In genomic region chr5:125412561-125413535, GRCh38 we compare ENCODE assay signal across 9 cellular contexts.
DNase-seq lines count a peak whose midpoint lies in the region; ATAC-seq, FAIRE-seq and TF ChIP-seq lines count a peak whose summit lies in the region.
"Had no signal": no experiment of that assay in that cellular context is flagged by ENCODE, and none has a peak within 500 bp of the region (broad histone marks: within the 10 kb centered on the region; RNA-seq: fewer than 3 reads in every experiment).

No MANE protein-coding gene starts in this region.

- H2AFZ ChIP-seq in OCI-LY1 (ENCODE audit: low read length) (no peak overlapping the region), H1 (ENCODE audit: low read length) (no peak overlapping the region)

- H4K5ac ChIP-seq in H1 (ENCODE audit: insufficient read length, low read depth, low read length) = no peak overlapping the region

- ATAC-seq in lower lobe of right lung = peak; percentile 87 to 89

- TF ChIP-seq POLR2A in H1 (IDR thresholded peaks at IDR 0.05; ENCODE audit: control extremely low read depth in 1 of 2, low read depth in 2 of 2, low read length in 2 of 2) (no peak), thyroid gland (IDR thresholded peaks at IDR 0.05) (no peak)

- H2BK20ac ChIP-seq in H1 (ENCODE audit: low read length) = no peak overlapping the region

- WGBS in H1 (ENCODE audit: extremely low coverage in 1 of 2, insufficient coverage in 1 of 2, insufficient read length in 1 of 2, insufficient replicate concordance in 2 of 2, low coverage in 1 of 2, low lambda C conversion rate in 2 of 2, missing lambda C conversion rate in 1 of 2), 2 experiments = 27% methylated on average over 14 of the region's 14 CpGs; no CpG with 5 or more reads in 1 of the 2 experiments
- 45 to 62% methylated on average over 14 of the region's 14 CpGs for WGBS in thyroid gland, 2 donors

- H3K9me2 ChIP-seq in OCI-LY1 (ENCODE audit: low read depth, low read length) = no peaks in the 10 kb centered on the region

- no peaks in the 10 kb centered on the region for H3K79me1 ChIP-seq in H1 (ENCODE audit: low read depth, low read length)

- intact Hi-C loops in lower lobe of right lung (cut with DNase I) (no loop called here), thyroid gland (cut with DNase I) (no loop called here)

- peak overlapping the region; percentile 94 for H3K27ac ChIP-seq in OCI-LY1 (ENCODE audit: low read depth, low read length, poor library complexity, severe bottlenecking)
- no peak overlapping the region for H3K27ac ChIP-seq in H1 (ENCODE audit: low read depth, low read length)
- peak overlapping the region; percentile 63 for H3K27ac ChIP-seq in lower lobe of right lung
- peak overlapping the region; percentile 1 to 75 (median 66) for H3K27ac ChIP-seq in thyroid gland

- DNase-seq in activated naive CD4-positive, alpha-beta T cell treated with anti-CD3 and anti-CD28 coated beads, Interleukin-2, amount 50 U/mL, for 16 hours = peak; percentile 8
- no peak for DNase-seq in activated naive CD4-positive, alpha-beta T cell treated with Interleukin-2 at 50 U/mL for 16 hours
- DNase-seq in HK-2 (ENCODE audit: unreplicated experiment) (peak; percentile 75), H1 (ENCODE audit: low read depth in 1 of 2, low spot score in 2 of 2) (peak; percentile 56 to 62), lower lobe of right lung (peak; percentile 67), thyroid gland (peak; percentile 48 to 78)
- DNase-seq in stimulated activated CD4-positive, alpha-beta T cell treated with anti-CD3 and anti-CD28 coated beads, Interleukin-4, amount 100 ng/mL, for 4 hours = no peak
- DNase-seq: CD4-positive, CD25-positive, alpha-beta regulatory T cell had no signal

- no peak overlapping the region for H3K56ac ChIP-seq in H1 (replicated peaks; ENCODE audit: insufficient read length, low read depth, low read length)

- TF ChIP-seq CTCF in OCI-LY1 (IDR thresholded peaks at IDR 0.05; ENCODE audit: low read length) = peak; percentile 57
- peak; percentile 44 to 65 (median 63); a peak in 3 of 4 replicates for TF ChIP-seq CTCF in H1 (IDR thresholded peaks at IDR 0.05; ENCODE audit: control extremely low read depth in 1 of 3, insufficient read depth in 1 of 3, low read depth in 1 of 3, low read length in 3 of 3)
- peak; percentile 39 for TF ChIP-seq CTCF in lower lobe of right lung (IDR thresholded peaks at IDR 0.05)
- TF ChIP-seq CTCF in thyroid gland (IDR thresholded peaks at IDR 0.05) = peak in 3 of 6 experiments; percentile 15 to 40 (median 34)

- no peak overlapping the region for H2BK15ac ChIP-seq in H1 (ENCODE audit: low read length)

- no peaks in the 10 kb centered on the region for H3K23me2 ChIP-seq in H1 (ENCODE audit: low read depth, low read length)

- H3K9ac ChIP-seq in OCI-LY1 (ENCODE audit: low read length) (peak overlapping the region; percentile 70), H1 (replicated peaks in 1 of 4; ENCODE audit: extremely low read depth in 1 of 4, low read depth in 3 of 4, low read length in 3 of 4) (no peak overlapping the region)

- no peaks in the 10 kb centered on the region for H3K36me3 ChIP-seq in OCI-LY1 (ENCODE audit: insufficient read depth, low read length)
- H3K36me3 ChIP-seq in H1 (ENCODE audit: control insufficient read depth in 2 of 4, insufficient read depth in 4 of 4, low read length in 3 of 4) = no peaks in the 10 kb centered on the region
- no peaks in the 10 kb centered on the region for H3K36me3 ChIP-seq in lower lobe of right lung
- no peaks in the 10 kb centered on the region for H3K36me3 ChIP-seq in thyroid gland

- peak; percentile 74 to 79 for TF ChIP-seq RAD21 in H1 (IDR thresholded peaks at IDR 0.05 in 1 of 2, conservative IDR thresholded peaks at IDR 0.05 in 1 of 2; ENCODE audit: low read depth in 2 of 2, low read length in 2 of 2)

- peak; percentile 87 for FAIRE-seq in H1 (lab: Jason Lieb, UNC)

- H3K14ac ChIP-seq in H1 (ENCODE audit: insufficient read length) = no peak overlapping the region

- H3K4me3 ChIP-seq in OCI-LY1 (ENCODE audit: low read depth, low read length, poor library complexity, severe bottlenecking) (peak overlapping the region; percentile 51), H1 (ENCODE audit: extremely low read depth in 1 of 4, insufficient read depth in 2 of 4, low read depth in 3 of 4, low read length in 4 of 4) (peak overlapping the region in 1 of 4 experiments; percentile 27; a peak in 1 of 8 replicates), lower lobe of right lung (peak overlapping the region; percentile 12), thyroid gland (replicated peaks in 1 of 3) (no peak overlapping the region)

- H3K4me1 ChIP-seq in OCI-LY1 (ENCODE audit: insufficient read depth, low read length, severe bottlenecking) (peaks cover 57% of the 10 kb centered on the region), H1 (replicated peaks in 1 of 4; ENCODE audit: control insufficient read depth in 3 of 4, insufficient read depth in 4 of 4, low read length in 3 of 4) (peaks cover 0 to 36% (median 21%) of the 10 kb centered on the region in 4 experiments), lower lobe of right lung (peaks cover 37% of the 10 kb centered on the region), thyroid gland (peaks cover 31 to 45% of the 10 kb centered on the region in 2 donors)

- no peaks in the 10 kb centered on the region for H3F3A ChIP-seq in OCI-LY1 (ENCODE audit: insufficient read depth, low read length)

- no peak overlapping the region for H4K91ac ChIP-seq in H1 (replicated peaks; ENCODE audit: insufficient read length, low read length)

- no peak overlapping the region for H3K4ac ChIP-seq in H1 (replicated peaks; ENCODE audit: insufficient read length, low read depth, low read length)

- H3K27me3 ChIP-seq in OCI-LY1 (ENCODE audit: insufficient read depth, low read length) (no peaks in the 10 kb centered on the region), H1 (replicated peaks in 1 of 4; ENCODE audit: control insufficient read depth in 3 of 4, extremely low read depth in 1 of 4, insufficient read depth in 3 of 4, low read length in 3 of 4) (no peaks in the 10 kb centered on the region), lower lobe of right lung (ENCODE audit: low read depth) (no peaks in the 10 kb centered on the region), thyroid gland (no peaks in the 10 kb centered on the region)

- no peak overlapping the region for H2BK12ac ChIP-seq in H1 (ENCODE audit: low read depth, low read length)

- POLR2A ChIA-PET in H1 (lab: Charles Lee; ENCODE audit: partially characterized antibody) = interaction anchor here (0.7 to 1.0 kb wide), 2 partner anchors 240 to 714 kb away, joined by 3 read pairs; no protein-coding TSS in a partner anchor

- no peak overlapping the region for H2AK5ac ChIP-seq in H1 (ENCODE audit: low read depth, low read length)

- H3K4me2 ChIP-seq in OCI-LY1 (ENCODE audit: low read length) (peak overlapping the region; percentile 86), H1 (ENCODE audit: insufficient read depth in 1 of 2, low read depth in 2 of 2, low read length in 2 of 2) (peak overlapping the region; percentile 35 to 65; a peak in 3 of 4 replicates)

- no peak overlapping the region for H3K23ac ChIP-seq in H1 (ENCODE audit: insufficient read length)

- no peaks in the 10 kb centered on the region for H3K9me3 ChIP-seq in OCI-LY1 (ENCODE audit: low read length)
- no peaks in the 10 kb centered on the region for H3K9me3 ChIP-seq in H1 (ENCODE audit: insufficient read depth in 2 of 2, low read depth in 1 of 2, low read length in 1 of 2)
- no peaks in the 10 kb centered on the region for H3K9me3 ChIP-seq in lower lobe of right lung
- H3K9me3 ChIP-seq in thyroid gland = no peaks in the 10 kb centered on the region

- CTCF ChIA-PET in H1 (lab: Charles Lee; ENCODE audit: partially characterized antibody) = interaction anchor here (0.6 to 1.6 kb wide), 5 partner anchors 9 to 833 kb away, joined by 3 to 6 read pairs (median 3); no protein-coding TSS in a partner anchor

- H2BK120ac ChIP-seq in H1 (replicated peaks; ENCODE audit: low read depth, low read length) = no peak overlapping the region

- no peak for TF ChIP-seq EP300 in H1 (IDR thresholded peaks at IDR 0.05; ENCODE audit: borderline replicate concordance in 1 of 2, low read depth in 2 of 2, low read length in 2 of 2)

- no peaks in the 10 kb centered on the region for H4K20me1 ChIP-seq in OCI-LY1 (ENCODE audit: insufficient read depth, low read length)
- no peaks in the 10 kb centered on the region for H4K20me1 ChIP-seq in H1 (replicated peaks in 1 of 2; ENCODE audit: control insufficient read depth in 1 of 2, insufficient read depth in 2 of 2, low read length in 2 of 2)

- no peak overlapping the region for H2BK5ac ChIP-seq in H1 (ENCODE audit: low read depth, low read length)

- no peak overlapping the region for H3K18ac ChIP-seq in H1 (ENCODE audit: extremely low read depth, low read length)

- no peak overlapping the region for H4K8ac ChIP-seq in H1 (ENCODE audit: extremely low read depth, insufficient read depth, low read length)

- H3K79me2 ChIP-seq in OCI-LY1 (ENCODE audit: insufficient read depth, low read length) (no peaks in the 10 kb centered on the region), H1 (ENCODE audit: control insufficient read depth in 1 of 2, insufficient read depth in 2 of 2, low read length in 2 of 2) (no peaks in the 10 kb centered on the region)

TF ChIP-seq in H1, 55 proteins besides CTCF, POLR2A, EP300 and RAD21:
- 0 out of 2 replicates have a peak, but pooled peaks have one; percentile 17 for TF ChIP-seq CREB1 (IDR thresholded peaks at IDR 0.05)
- TF ChIP-seq TEAD4 (IDR thresholded peaks at IDR 0.05; ENCODE audit: low read depth, low read length) = 0 out of 2 replicates have a peak, but pooled peaks have one; percentile 26
- peak; percentile 66; the same call in 1 of the 2 replicates for TF ChIP-seq JUND (IDR thresholded peaks at IDR 0.05; ENCODE audit: low read length)
- TF ChIP-seq BRCA1 (IDR thresholded peaks at IDR 0.05; ENCODE audit: low read depth, low read length) = no peak
- peak; percentile 42; the same call in 1 of the 2 replicates for TF ChIP-seq TBP (IDR thresholded peaks at IDR 0.05; ENCODE audit: low read depth, low read length)
- peak; percentile 19 for TF ChIP-seq NANOG (IDR thresholded peaks at IDR 0.05; ENCODE audit: insufficient read depth, low read depth, low read length, poor library complexity, severe bottlenecking)
- TF ChIP-seq ZNF274 (IDR thresholded peaks at IDR 0.05; ENCODE audit: borderline replicate concordance, extremely low read depth, low read length) = no peak
- 0 out of 2 replicates have a peak, but pooled peaks have one; percentile 38 for TF ChIP-seq YY1 (IDR thresholded peaks at IDR 0.05; ENCODE audit: low read depth, low read length)
- peak; percentile 65 for TF ChIP-seq MAX (IDR thresholded peaks at IDR 0.05)
- TF ChIP-seq SIN3A (conservative IDR thresholded peaks at IDR 0.05 in 1 of 2, IDR thresholded peaks at IDR 0.05 in 1 of 2; ENCODE audit: low read depth in 1 of 2, low read length in 2 of 2) = 0 out of 4 replicates have a peak, but pooled peaks of 1 of the 2 experiments have one; percentile 47

Comparison
In these comparisons a context has a peak if more than half of its experiments do, and no peak if none do; other contexts are left out.
1. DNase-seq: peak in activated naive CD4-positive, alpha-beta T cell treated with anti-CD3 and anti-CD28 coated beads, Interleukin-2, amount 50 U/mL, for 16 hours (single experiment), HK-2 (single experiment), H1 (2 of 2), lower lobe of right lung (single experiment) and thyroid gland (2 of 2); none in activated naive CD4-positive, alpha-beta T cell treated with Interleukin-2 at 50 U/mL for 16 hours (single experiment) and stimulated activated CD4-positive, alpha-beta T cell treated with anti-CD3 and anti-CD28 coated beads, Interleukin-4, amount 100 ng/mL, for 4 hours (0 of 2).
2. H3K4me3 ChIP-seq: peak in OCI-LY1 (single experiment) and lower lobe of right lung (single experiment); none in thyroid gland (0 of 3).